ENCODE assay signal across 22 cellular contexts in genomic region chr2:72759755-72760154, GRCh38.
DNase-seq lines count a peak whose midpoint lies in the region; ATAC-seq, FAIRE-seq and TF ChIP-seq lines count a peak whose summit lies in the region.
"Had no signal": no experiment of that assay in that cellular context is flagged by ENCODE, and none has a peak within 500 bp of the region (broad histone marks: within the 10 kb centered on the region; RNA-seq: fewer than 3 reads in every experiment).

No MANE protein-coding gene starts in this region.

- H4K20me1 ChIP-seq in HepG2 (ENCODE audit: insufficient read depth, low read length): no peaks in the 10 kb centered on the region

- TF ChIP-seq EP300 in HepG2 (IDR thresholded peaks at IDR 0.05; ENCODE audit: low read depth in 2 of 2, low read length in 2 of 2): no peak
- TF ChIP-seq EP300 in HepG2 (CRISPR knock-in tag; IDR thresholded peaks at IDR 0.05; ENCODE audit: borderline replicate concordance): no peak

- H2AFZ ChIP-seq in HepG2 (ENCODE audit: low read length): no peak overlapping the region
- H2AFZ ChIP-seq: GM23248 had no signal

- no peaks in the 10 kb centered on the region for H3K79me2 ChIP-seq in HepG2 (ENCODE audit: insufficient read depth, low read length)

- no peak for FAIRE-seq in HepG2 (lab: Jason Lieb, UNC)
- FAIRE-seq in kidney (lab: Jason Lieb, UNC): no peak

- H3K4me1 ChIP-seq in HepG2 (ENCODE audit: insufficient read depth, low read length): peaks cover 57% of the 10 kb centered on the region
- H3K4me1 ChIP-seq in right lobe of liver: peaks cover 0 to 6% (median under 1%) of the 10 kb centered on the region in 4 donors
- H3K4me1 ChIP-seq in heart right ventricle: peaks cover 3 to 48% (median 32%) of the 10 kb centered on the region in 9 donors
- H3K4me1 ChIP-seq in thyroid gland: no peaks in the 10 kb centered on the region
- H3K4me1 ChIP-seq in kidney (ENCODE audit: control insufficient read depth in 1 of 2, insufficient read depth in 1 of 2, low read depth in 1 of 2, low read length in 2 of 2): no peaks in the 10 kb centered on the region

- intact Hi-C loops in HepG2 (cut with micrococcal nuclease; ENCODE audit: unreplicated experiment) (loop anchor here (5.0 kb wide), 1 partner anchor 37 kb away; no protein-coding TSS in a partner anchor), right lobe of liver (cut with DNase I) (no loop called here), heart right ventricle (cut with DNase I) (loop anchor here in 1 of 10 donors (10.0 kb wide), 1 partner anchor 1225 kb away; no protein-coding TSS in a partner anchor), thyroid gland (cut with DNase I) (no loop called here), kidney (cut with DNase I) (no loop called here)

- TF ChIP-seq RAD21 in HepG2 (CRISPR knock-in tag; IDR thresholded peaks at IDR 0.05): no peak

- in situ Hi-C loops in HepG2 (cut with HindIII; ENCODE audit: extremely low pct_ligation_motif_present, low pct_unique_long_range_greater_than_20kb): no loop called here

- ATAC-seq in HepG2: no peak
- no peak for ATAC-seq in right lobe of liver
- peak in 6 of 8 donors; percentile 57 to 89 (median 78) for ATAC-seq in heart right ventricle
- no peak for ATAC-seq in GM21526 (IDR thresholded peaks at IDR 0.05; ENCODE audit: low FRiP score, unreplicated experiment)

- no TSS peak for BruUV-seq in HepG2 (replicated peaks; lab: Mats Ljungman, UMichigan)

- H3K4me3 ChIP-seq in HepG2 (replicated peaks in 1 of 3; ENCODE audit: insufficient read depth in 1 of 3, low read depth in 2 of 3, low read length in 3 of 3) (no peak overlapping the region), right lobe of liver (no peak overlapping the region), heart right ventricle (no peak overlapping the region), thyroid gland (replicated peaks in 1 of 3) (no peak overlapping the region), kidney (ENCODE audit: low read length in 2 of 2) (no peak overlapping the region)
- H3K4me3 ChIP-seq: GM23248, MG63 had no signal

- no peak for TF ChIP-seq CTCF in HepG2 (CRISPR knock-in tag; IDR thresholded peaks at IDR 0.05)
- TF ChIP-seq CTCF in right lobe of liver (IDR thresholded peaks at IDR 0.05): no peak
- TF ChIP-seq CTCF in heart right ventricle (IDR thresholded peaks at IDR 0.05): no peak
- no peak for TF ChIP-seq CTCF in thyroid gland (IDR thresholded peaks at IDR 0.05)
- TF ChIP-seq CTCF in kidney (IDR thresholded peaks at IDR 0.05; ENCODE audit: borderline replicate concordance, extremely low read depth, insufficient read depth): no peak

- H3K27me3 ChIP-seq in HepG2 (ENCODE audit: control insufficient read depth in 1 of 2, insufficient read depth in 2 of 2, low read length in 2 of 2): no peaks in the 10 kb centered on the region
- H3K27me3 ChIP-seq in right lobe of liver: no peaks in the 10 kb centered on the region
- H3K27me3 ChIP-seq in heart right ventricle: no peaks in the 10 kb centered on the region
- no peaks in the 10 kb centered on the region for H3K27me3 ChIP-seq in thyroid gland
- H3K27me3 ChIP-seq: MG63 had no signal

- TF ChIP-seq POLR2A in HepG2 (IDR thresholded peaks at IDR 0.05; ENCODE audit: insufficient read depth in 1 of 2, low read depth in 2 of 2, low read length in 2 of 2) (no peak), right lobe of liver (IDR thresholded peaks at IDR 0.05) (no peak), thyroid gland (IDR thresholded peaks at IDR 0.05) (no peak)

- H3K27ac ChIP-seq in HepG2 (ENCODE audit: extremely low read length, insufficient read depth, low read length) (peak overlapping the region; percentile 21), right lobe of liver (no peak overlapping the region), heart right ventricle (peak overlapping the region; percentile 3 to 73 (median 55)), thyroid gland (no peak overlapping the region), kidney (ENCODE audit: low read depth in 2 of 2, low read length in 2 of 2) (no peak overlapping the region)
- H3K27ac ChIP-seq: GM23248 had no signal

- H3K9ac ChIP-seq in HepG2 (ENCODE audit: insufficient read depth, low read depth, low read length) (no peak overlapping the region), kidney (ENCODE audit: low read length in 2 of 2) (no peak overlapping the region)
- H3K9ac ChIP-seq: GM23248 had no signal

- H3K9me3 ChIP-seq in HepG2 (ENCODE audit: low read length) (peaks cover 20% of the 10 kb centered on the region), right lobe of liver (no peaks in the 10 kb centered on the region), heart right ventricle (peaks cover 0 to 27% (median 16%) of the 10 kb centered on the region in 11 donors), thyroid gland (no peaks in the 10 kb centered on the region), kidney (ENCODE audit: control insufficient read depth in 1 of 2, low read length in 2 of 2) (peaks cover 0 to 4% of the 10 kb centered on the region in 2 donors)

- CTCF ChIA-PET in HepG2 (lab: Yijun Ruan, JAX; ENCODE audit: low intra/inter-chr PET ratio, low total read pairs): no interaction called here

- DNase-seq in HepG2 (ENCODE audit: low spot score): peak; percentile 44
- no peak for DNase-seq in right lobe of liver
- DNase-seq in fibroblast of gingiva (ENCODE audit: low read depth): peak; percentile 14
- DNase-seq in heart right ventricle: no peak
- DNase-seq in thyroid gland: no peak
- no peak for DNase-seq in NOMO-1 treated with dmso at 0.1 percent for 144 hours (lab: John Stamatoyannopoulos, UW; ENCODE audit: unreplicated experiment)
- no peak for DNase-seq in kidney
- DNase-seq: 8988T, DMS153, DND-41, GM23248, H7, IMR-90, KG1, MG63, NCI-H2029, NCI-H446 treated with DMSO at 0.1 percent for 48 hours, NCI-H526, NCI-H82, RPMI8226, SHP77 treated with DMSO at 0.1 percent for 48 hours had no signal

- no peak overlapping the region for H3K4me2 ChIP-seq in HepG2 (ENCODE audit: low read depth, low read length)

- POLR2A ChIA-PET in HepG2 (lab: Yijun Ruan, JAX): no interaction called here

- H3K36me3 ChIP-seq in HepG2 (replicated peaks in 1 of 2; ENCODE audit: control insufficient read depth in 1 of 2, insufficient read depth in 2 of 2, low read length in 2 of 2) (peaks cover 0 to 2% of the 10 kb centered on the region in 2 experiments; a peak in 2 of 5 replicates), right lobe of liver (no peaks in the 10 kb centered on the region), heart right ventricle (peaks cover 0 to 31% (median 0%) of the 10 kb centered on the region in 9 donors), thyroid gland (no peaks in the 10 kb centered on the region), kidney (ENCODE audit: control insufficient read depth in 1 of 2, insufficient read depth in 2 of 2, low read length in 2 of 2) (no peaks in the 10 kb centered on the region)
- H3K36me3 ChIP-seq: MG63 had no signal

- 80% methylated on average over 1 of the region's 1 CpG for WGBS in HepG2 (ENCODE audit: low lambda C conversion rate)
- WGBS in right lobe of liver (ENCODE audit: insufficient coverage, low coverage, low lambda C conversion rate, missing lambda C conversion rate): 100% methylated on average over 1 of the region's 1 CpG
- 53 to 67% methylated on average over 1 of the region's 1 CpG for WGBS in heart right ventricle, 2 donors
- 97 to 100% methylated on average over 1 of the region's 1 CpG for WGBS in thyroid gland, 2 donors

TF ChIP-seq in HepG2, 621 proteins besides CTCF, POLR2A, EP300 and RAD21 (continues in another document):
- TF ChIP-seq REXO4 (CRISPR knock-in tag; IDR thresholded peaks at IDR 0.05; ENCODE audit: borderline replicate concordance) (no peak), ZNF644 (CRISPR knock-in tag; IDR thresholded peaks at IDR 0.05; ENCODE audit: low read depth) (peak; percentile 75), ZNF512B (CRISPR knock-in tag; IDR thresholded peaks at IDR 0.05; ENCODE audit: borderline replicate concordance) (no peak), ZNF296 (CRISPR knock-in tag; conservative IDR thresholded peaks at IDR 0.05) (no peak), ZNF792 (CRISPR knock-in tag; IDR thresholded peaks at IDR 0.05) (0 out of 2 replicates have a peak, but pooled peaks have one; percentile 22), FOSL2 (CRISPR knock-in tag; IDR thresholded peaks at IDR 0.05) (0 out of 2 replicates have a peak, but pooled peaks have one; percentile 20), GATAD2A (CRISPR knock-in tag; IDR thresholded peaks at IDR 0.05) (peak; percentile 15; the same call in 1 of the 2 replicates), SOX13 (IDR thresholded peaks at IDR 0.05) (no peak), SOX13 (CRISPR knock-in tag; conservative IDR thresholded peaks at IDR 0.05 in 1 of 2, IDR thresholded peaks at IDR 0.05 in 1 of 2) (peak in 1 of 2 experiments; percentile 61; a peak in 1 of 4 replicates), CEBPG (CRISPR knock-in tag; IDR thresholded peaks at IDR 0.05) (peak; percentile 59), TOPORS (CRISPR knock-in tag; IDR thresholded peaks at IDR 0.05) (no peak)

Comparison
In these comparisons a context has a peak if more than half of its experiments do, and no peak if none do; other contexts are left out.
1. DNase-seq: peak in HepG2 (single experiment) and fibroblast of gingiva (single experiment); none in right lobe of liver (0 of 3), heart right ventricle (0 of 2), thyroid gland (0 of 2), NOMO-1 treated with dmso at 0.1 percent for 144 hours (single experiment) and kidney (single experiment).
2. H3K27ac ChIP-seq: peak in HepG2 (single experiment) and heart right ventricle (10 of 10); none in right lobe of liver (0 of 3), thyroid gland (0 of 3) and kidney (0 of 2).
3. ATAC-seq: peak in heart right ventricle (6 of 8); none in HepG2 (single experiment), right lobe of liver (0 of 4) and GM21526 (single experiment).